15 cellular contexts compared by ENCODE assay signal in the genomic region with DNA sequence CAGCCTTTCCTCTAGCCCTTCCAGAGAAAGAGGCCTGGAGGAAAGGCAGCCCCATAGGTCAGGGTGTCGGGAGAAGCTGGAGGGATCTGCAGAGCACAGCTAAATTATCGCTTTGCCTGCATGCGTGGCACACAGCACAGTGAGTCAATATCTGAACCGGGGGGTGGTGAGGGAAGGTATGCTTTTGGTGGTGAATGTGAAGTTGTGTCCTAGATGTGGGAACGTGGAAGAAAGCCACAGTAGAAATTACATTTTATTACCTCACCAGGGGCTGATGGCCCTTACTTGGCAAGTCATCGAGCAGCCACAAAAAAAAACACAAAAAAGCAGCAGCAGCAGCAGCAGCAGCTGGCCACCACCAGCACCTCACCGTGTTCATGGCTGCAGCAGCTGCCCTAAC.
"Had no signal": no experiment of that assay in that cellular context is flagged by ENCODE, and none has a peak within 500 bp of the region (broad histone marks: within the 10 kb centered on the region; RNA-seq: fewer than 3 reads in every experiment).

No MANE protein-coding gene starts in this region.

- H3K36me3 ChIP-seq: heart left ventricle, stomach had no signal

- H3K27ac ChIP-seq: heart left ventricle, skin epidermis, stomach had no signal

- H3K4me3 ChIP-seq: heart left ventricle, skin epidermis, stomach had no signal

- H3K27me3 Mint-ChIP-seq: activated B cell treated with CpG ODN at 0.5 μM for 24 hours; activated CD4-positive, alpha-beta T cell treated with anti-CD3 and anti-CD28 coated beads, Interleukin-2, amount 10 ng/mL, durations not matched to agents 24 days and 14 days; activated naive CD4-positive, alpha-beta T cell treated with anti-CD3 and anti-CD28 coated beads, Interleukin-2, amount 10 ng/mL, durations not matched to agents 7 days and 5 days had no signal

- ATAC-seq: heart left ventricle, left ventricle myocardium superior had no signal

- H3K9me3 ChIP-seq: heart left ventricle, stomach had no signal

- H3K4me1 Mint-ChIP-seq: activated B cell treated with CpG ODN at 0.5 μM for 24 hours; activated CD4-positive, alpha-beta T cell treated with anti-CD3 and anti-CD28 coated beads, Interleukin-2, amount 10 ng/mL, durations not matched to agents 24 days and 14 days; activated naive CD4-positive, alpha-beta T cell treated with anti-CD3 and anti-CD28 coated beads, Interleukin-2, amount 10 ng/mL, durations not matched to agents 7 days and 5 days had no signal

- H3K9me3 Mint-ChIP-seq: activated B cell treated with CpG ODN at 0.5 μM for 24 hours; activated CD4-positive, alpha-beta T cell treated with anti-CD3 and anti-CD28 coated beads, Interleukin-2, amount 10 ng/mL, durations not matched to agents 24 days and 14 days; activated naive CD4-positive, alpha-beta T cell treated with anti-CD3 and anti-CD28 coated beads, Interleukin-2, amount 10 ng/mL, durations not matched to agents 7 days and 5 days; activated T-helper 2 cell treated with anti-CD3 and anti-CD28 coated beads, Interferon-gamma antibody, Interleukin-2, Interleukin-4, amounts not matched to agents 10 μg/mL and 5 μg/mL and 100 μg/mL, durations not matched to agents 14 hours and 24 hours and 36 hours had no signal

- H3K36me3 Mint-ChIP-seq: activated naive CD4-positive, alpha-beta T cell treated with anti-CD3 and anti-CD28 coated beads, Interleukin-2, amount 10 ng/mL, durations not matched to agents 7 days and 5 days had no signal

- DNase-seq: activated B cell treated with CpG ODN at 0.5 μM for 24 hours; activated CD4-positive, alpha-beta T cell treated with anti-CD3 and anti-CD28 coated beads, Interleukin-2, amount 10 ng/mL, durations not matched to agents 24 days and 14 days; activated CD8-positive, alpha-beta memory T cell treated with anti-CD3 and anti-CD28 coated beads for 24 hours; activated naive CD4-positive, alpha-beta T cell treated with anti-CD3 and anti-CD28 coated beads, Interleukin-2, amount 10 ng/mL, durations not matched to agents 7 days and 5 days; activated T-cell treated with anti-CD3 and anti-CD28 coated beads for 4 hours; foreskin melanocyte; islet precursor cell; left ventricle myocardium superior; mesendoderm; retina; stomach; T-helper 1 cell had no signal

- H3K4me1 ChIP-seq: heart left ventricle had no signal

- H3K27ac Mint-ChIP-seq: activated B cell treated with CpG ODN at 0.5 μM for 24 hours; activated CD4-positive, alpha-beta T cell treated with anti-CD3 and anti-CD28 coated beads, Interleukin-2, amount 10 ng/mL, durations not matched to agents 24 days and 14 days; activated naive CD4-positive, alpha-beta T cell treated with anti-CD3 and anti-CD28 coated beads, Interleukin-2, amount 10 ng/mL, durations not matched to agents 7 days and 5 days; activated T-helper 2 cell treated with anti-CD3 and anti-CD28 coated beads, Interferon-gamma antibody, Interleukin-2, Interleukin-4, amounts not matched to agents 10 μg/mL and 5 μg/mL and 100 μg/mL, durations not matched to agents 14 hours and 24 hours and 36 hours had no signal

- H3K27me3 ChIP-seq: heart left ventricle, stomach had no signal

- H3K4me3 Mint-ChIP-seq: activated B cell treated with CpG ODN at 0.5 μM for 24 hours; activated CD4-positive, alpha-beta T cell treated with anti-CD3 and anti-CD28 coated beads, Interleukin-2, amount 10 ng/mL, durations not matched to agents 24 days and 14 days; activated naive CD4-positive, alpha-beta T cell treated with anti-CD3 and anti-CD28 coated beads, Interleukin-2, amount 10 ng/mL, durations not matched to agents 7 days and 5 days had no signal
